ENCODE assay signal across 2 cellular contexts in the genomic region with DNA sequence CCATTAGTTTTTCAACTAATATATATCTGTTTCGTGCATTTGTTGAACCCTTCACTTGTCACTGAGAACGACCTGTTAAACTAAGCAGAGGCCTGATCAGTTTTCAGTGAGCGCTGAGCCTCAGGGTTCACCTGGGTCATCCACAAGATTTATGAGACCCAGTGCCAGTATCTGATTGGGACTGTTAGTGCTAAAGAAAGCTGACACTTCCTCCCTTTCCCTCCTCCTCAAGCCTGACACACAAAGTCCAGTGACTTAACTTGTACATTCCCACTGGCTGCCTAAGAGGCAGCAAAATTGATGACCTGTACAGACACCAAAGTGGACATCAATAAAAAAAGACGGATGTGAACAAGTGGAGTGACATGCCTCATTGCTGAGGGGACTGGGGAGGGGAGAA.
TF ChIP-seq lines count a peak whose summit lies in the region.

No MANE protein-coding gene starts in this region.

TF ChIP-seq in HepG2, 621 proteins besides CTCF, POLR2A, EP300 and RAD21:
- TF ChIP-seq SNAPC4 (CRISPR knock-in tag; IDR thresholded peaks at IDR 0.05) (no peak), POGZ (CRISPR knock-in tag; IDR thresholded peaks at IDR 0.05) (0 out of 2 replicates have a peak, but pooled peaks have one; percentile 29), ZC3H4 (CRISPR knock-in tag; IDR thresholded peaks at IDR 0.05; ENCODE audit: borderline replicate concordance) (no peak)

TF ChIP-seq in SK-N-SH treated with all-trans-retinoic acid at 6 μM for 48 hours, 23 proteins besides CTCF, POLR2A, EP300 and RAD21 (continued from another document):
- TF ChIP-seq TSHZ2 (CRISPR knock-in tag; IDR thresholded peaks at IDR 0.05): no peak
- TF ChIP-seq CSRNP3 (CRISPR knock-in tag; IDR thresholded peaks at IDR 0.05): no peak
